ENCODE assay signal across 13 cellular contexts in the genomic region with DNA sequence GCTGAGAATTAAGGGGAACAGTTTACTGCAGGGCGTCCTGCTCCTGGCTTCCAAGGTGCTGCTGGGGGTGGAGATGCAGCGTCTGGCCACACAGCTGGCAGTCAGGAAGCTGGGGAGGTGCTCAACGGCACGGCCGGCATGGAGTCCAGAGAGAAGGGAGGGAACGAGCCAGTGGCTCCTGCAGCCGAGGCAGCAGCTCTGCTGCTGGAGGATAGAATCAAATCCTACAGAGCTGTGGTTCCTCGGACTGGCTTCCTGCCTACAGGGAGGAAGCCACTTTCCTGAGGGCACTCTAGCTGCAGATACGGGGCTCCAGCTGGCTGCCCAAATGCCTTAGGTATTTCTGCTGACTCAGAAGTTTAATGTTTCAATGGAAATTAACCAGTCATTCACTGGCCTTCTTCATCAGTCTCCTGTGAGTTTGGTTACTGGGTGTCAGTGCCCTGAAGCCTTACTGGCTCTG.
DNase-seq lines count a peak whose midpoint lies in the region; ATAC-seq, FAIRE-seq and TF ChIP-seq lines count a peak whose summit lies in the region.
"Had no signal": no experiment of that assay in that cellular context is flagged by ENCODE, and none has a peak within 500 bp of the region (broad histone marks: within the 10 kb centered on the region; RNA-seq: fewer than 3 reads in every experiment).

No MANE protein-coding gene starts in this region.

- in situ Hi-C loops in gastrocnemius medialis (cut with MboI; ENCODE audit: low sequenced_read_pairs in 4 of 4), result no loop called here

- no peak overlapping the region for H3K4me3 Mint-ChIP-seq in stimulated activated naive CD8-positive, alpha-beta T cell treated with anti-CD3 and anti-CD28 coated beads, Interleukin-15, amount 100 ng/mL, for 72 hours
- H3K4me3 Mint-ChIP-seq: activated CD4-positive, alpha-beta T cell treated with anti-CD3 and anti-CD28 coated beads, Interleukin-2, amount 10 ng/mL, durations not matched to agents 7 days and 5 days; activated naive CD8-positive, alpha-beta T cell treated with anti-CD3 and anti-CD28 coated beads, Interleukin-2, amount 10 ng/mL, durations not matched to agents 7 days and 5 days had no signal

- DNase-seq in H54 (ENCODE audit: insufficient read length, low spot score) (peak; percentile 54), adipocyte (ENCODE audit: low read depth) (peak; percentile 10), left ventricle myocardium inferior (no peak), gastrocnemius medialis (no peak), NCI-H187 treated with DMSO at 0.1 percent for 48 hours (lab: John Stamatoyannopoulos, UW) (no peak), NCI-H526 (lab: John Stamatoyannopoulos, UW) (no peak)
- no peak for DNase-seq in stimulated activated naive CD8-positive, alpha-beta T cell treated with anti-CD3 and anti-CD28 coated beads, Interleukin-15, amount 100 ng/mL, for 72 hours
- no peak for DNase-seq in stimulated activated naive CD8-positive, alpha-beta T cell treated with anti-CD3 and anti-CD28 coated beads, Interleukin-15, Interleukin-2, amounts not matched to agents 100 U/mL and 50 U/mL, for 24 hours
- DNase-seq: activated CD4-positive, alpha-beta T cell treated with anti-CD3 and anti-CD28 coated beads, Interleukin-2, amount 10 ng/mL, durations not matched to agents 7 days and 5 days; activated naive CD8-positive, alpha-beta T cell treated with anti-CD3 and anti-CD28 coated beads, Interleukin-2, amount 10 ng/mL, durations not matched to agents 7 days and 5 days; DMS79; retina; stimulated activated CD8-positive, alpha-beta memory T cell treated with anti-CD3 and anti-CD28 coated beads, Interleukin-4, amount 100 ng/mL, for 48 hours had no signal

- peak; percentile 6 for FAIRE-seq in H54 (lab: Jason Lieb, UNC)

- H3K27ac Mint-ChIP-seq in stimulated activated naive CD8-positive, alpha-beta T cell treated with anti-CD3 and anti-CD28 coated beads, Interleukin-15, amount 100 ng/mL, for 72 hours, result peak overlapping the region in 1 of 2 donors; percentile 80
- H3K27ac Mint-ChIP-seq: activated CD4-positive, alpha-beta T cell treated with anti-CD3 and anti-CD28 coated beads, Interleukin-2, amount 10 ng/mL, durations not matched to agents 7 days and 5 days; activated naive CD8-positive, alpha-beta T cell treated with anti-CD3 and anti-CD28 coated beads, Interleukin-2, amount 10 ng/mL, durations not matched to agents 7 days and 5 days had no signal

- H3K9me3 ChIP-seq in adipocyte (ENCODE audit: control insufficient read depth, low read length) (no peaks in the 10 kb centered on the region), left ventricle myocardium inferior (replicated peaks) (no peaks in the 10 kb centered on the region), gastrocnemius medialis (no peaks in the 10 kb centered on the region)

- H3K4me3 ChIP-seq in adipocyte (ENCODE audit: low read length) (no peak overlapping the region), left ventricle myocardium inferior (no peak overlapping the region), gastrocnemius medialis (no peak overlapping the region)

- H3K36me3 ChIP-seq in adipocyte (ENCODE audit: control insufficient read depth, insufficient read depth, low read length, severe bottlenecking) (peaks cover 7% of the 10 kb centered on the region), left ventricle myocardium inferior (peaks cover 32% of the 10 kb centered on the region), gastrocnemius medialis (peaks cover 0 to 49% of the 10 kb centered on the region in 2 donors)

- intact Hi-C loops in left ventricle myocardium inferior (cut with micrococcal nuclease) (no loop called here), gastrocnemius medialis (cut with DNase I; ENCODE audit: low total_unique reads) (no loop called here)

- peaks cover 13% of the 10 kb centered on the region for H3K4me1 Mint-ChIP-seq in stimulated activated naive CD8-positive, alpha-beta T cell treated with anti-CD3 and anti-CD28 coated beads, Interleukin-15, amount 100 ng/mL, for 72 hours

- H3K27me3 Mint-ChIP-seq in stimulated activated naive CD8-positive, alpha-beta T cell treated with anti-CD3 and anti-CD28 coated beads, Interleukin-15, amount 100 ng/mL, for 72 hours, result no peaks in the 10 kb centered on the region
- H3K27me3 Mint-ChIP-seq: activated CD4-positive, alpha-beta T cell treated with anti-CD3 and anti-CD28 coated beads, Interleukin-2, amount 10 ng/mL, durations not matched to agents 7 days and 5 days; activated naive CD8-positive, alpha-beta T cell treated with anti-CD3 and anti-CD28 coated beads, Interleukin-2, amount 10 ng/mL, durations not matched to agents 7 days and 5 days had no signal

- H3K27ac ChIP-seq in left ventricle myocardium inferior (replicated peaks), result peak overlapping the region; percentile 52
- H3K27ac ChIP-seq in gastrocnemius medialis, result peak overlapping the region in 3 of 4 donors; percentile 14 to 53 (median 45)

- TF ChIP-seq CTCF in left ventricle myocardium inferior (IDR thresholded peaks at IDR 0.05; ENCODE audit: borderline replicate concordance), result no peak
- no peak for TF ChIP-seq CTCF in gastrocnemius medialis (IDR thresholded peaks at IDR 0.05 in 4 of 5, conservative IDR thresholded peaks at IDR 0.05 in 1 of 5)

- TF ChIP-seq POLR2A in H54 (IDR thresholded peaks at IDR 0.05; ENCODE audit: low read depth, low read length) (no peak), gastrocnemius medialis (IDR thresholded peaks at IDR 0.05) (no peak)

- H3K4me1 ChIP-seq in adipocyte (ENCODE audit: control insufficient read depth, insufficient read depth, low read length), result peaks cover 17% of the 10 kb centered on the region
- H3K4me1 ChIP-seq in left ventricle myocardium inferior, result peaks cover 32% of the 10 kb centered on the region
- H3K4me1 ChIP-seq in gastrocnemius medialis, result peaks cover 0 to 7% of the 10 kb centered on the region in 2 donors

- H3K27me3 ChIP-seq in adipocyte (replicated peaks; ENCODE audit: control insufficient read depth, insufficient read depth, low read length), result no peaks in the 10 kb centered on the region
- H3K27me3 ChIP-seq in left ventricle myocardium inferior (ENCODE audit: low read depth), result no peaks in the 10 kb centered on the region
- H3K27me3 ChIP-seq in gastrocnemius medialis, result no peaks in the 10 kb centered on the region

- H3K9ac ChIP-seq in adipocyte (ENCODE audit: low read length), result no peak overlapping the region

- H3K9me3 Mint-ChIP-seq in stimulated activated naive CD8-positive, alpha-beta T cell treated with anti-CD3 and anti-CD28 coated beads, Interleukin-15, amount 100 ng/mL, for 72 hours, result no peaks in the 10 kb centered on the region
- H3K9me3 Mint-ChIP-seq: activated CD4-positive, alpha-beta T cell treated with anti-CD3 and anti-CD28 coated beads, Interleukin-2, amount 10 ng/mL, durations not matched to agents 7 days and 5 days; activated naive CD8-positive, alpha-beta T cell treated with anti-CD3 and anti-CD28 coated beads, Interleukin-2, amount 10 ng/mL, durations not matched to agents 7 days and 5 days had no signal

- peak in 1 of 2 donors; percentile 6 for ATAC-seq in gastrocnemius medialis
- no peak for ATAC-seq in stimulated activated naive CD8-positive, alpha-beta T cell treated with anti-CD3 and anti-CD28 coated beads, Interleukin-15, amount 100 ng/mL, for 72 hours
- ATAC-seq in stimulated activated naive CD8-positive, alpha-beta T cell treated with anti-CD3 and anti-CD28 coated beads, Interleukin-15, Interleukin-2, amounts not matched to agents 100 U/mL and 50 U/mL, for 24 hours, result no peak

Comparison
In these comparisons a context has a peak if more than half of its experiments do, and no peak if none do; other contexts are left out.
1. DNase-seq: peak in H54 (single experiment) and adipocyte (single experiment); none in left ventricle myocardium inferior (single experiment), gastrocnemius medialis (0 of 2), stimulated activated naive CD8-positive, alpha-beta T cell treated with anti-CD3 and anti-CD28 coated beads, Interleukin-15, amount 100 ng/mL, for 72 hours (0 of 2), NCI-H187 treated with DMSO at 0.1 percent for 48 hours (single experiment), stimulated activated naive CD8-positive, alpha-beta T cell treated with anti-CD3 and anti-CD28 coated beads, Interleukin-15, Interleukin-2, amounts not matched to agents 100 U/mL and 50 U/mL, for 24 hours (single experiment) and NCI-H526 (0 of 2).